Comparison of ENCODE assay signal across 1 cellular context in genomic region chr10:30472414-30473155, GRCh38.
TF ChIP-seq lines count a peak whose summit lies in the region.

No MANE protein-coding gene starts in this region.

TF ChIP-seq in HepG2, 621 proteins besides CTCF, POLR2A, EP300 and RAD21 (continued from another document):
- TF ChIP-seq SRF (IDR thresholded peaks at IDR 0.05; ENCODE audit: low read depth, low read length) (no peak), CCDC6 (CRISPR knock-in tag; IDR thresholded peaks at IDR 0.05) (no peak), ZNF607 (CRISPR knock-in tag; IDR thresholded peaks at IDR 0.05; ENCODE audit: borderline replicate concordance) (no peak)
- TF ChIP-seq, protein P1, sequence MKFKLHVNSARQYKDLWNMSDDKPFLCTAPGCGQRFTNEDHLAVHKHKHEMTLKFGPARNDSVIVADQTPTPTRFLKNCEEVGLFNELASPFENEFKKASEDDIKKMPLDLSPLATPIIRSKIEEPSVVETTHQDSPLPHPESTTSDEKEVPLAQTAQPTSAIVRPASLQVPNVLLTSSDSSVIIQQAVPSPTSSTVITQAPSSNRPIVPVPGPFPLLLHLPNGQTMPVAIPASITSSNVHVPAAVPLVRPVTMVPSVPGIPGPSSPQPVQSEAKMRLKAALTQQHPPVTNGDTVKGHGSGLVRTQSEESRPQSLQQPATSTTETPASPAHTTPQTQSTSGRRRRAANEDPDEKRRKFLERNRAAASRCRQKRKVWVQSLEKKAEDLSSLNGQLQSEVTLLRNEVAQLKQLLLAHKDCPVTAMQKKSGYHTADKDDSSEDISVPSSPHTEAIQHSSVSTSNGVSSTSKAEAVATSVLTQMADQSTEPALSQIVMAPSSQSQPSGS (CRISPR knock-in tag; IDR thresholded peaks at IDR 0.05), result no peak
